In the genomic region with DNA sequence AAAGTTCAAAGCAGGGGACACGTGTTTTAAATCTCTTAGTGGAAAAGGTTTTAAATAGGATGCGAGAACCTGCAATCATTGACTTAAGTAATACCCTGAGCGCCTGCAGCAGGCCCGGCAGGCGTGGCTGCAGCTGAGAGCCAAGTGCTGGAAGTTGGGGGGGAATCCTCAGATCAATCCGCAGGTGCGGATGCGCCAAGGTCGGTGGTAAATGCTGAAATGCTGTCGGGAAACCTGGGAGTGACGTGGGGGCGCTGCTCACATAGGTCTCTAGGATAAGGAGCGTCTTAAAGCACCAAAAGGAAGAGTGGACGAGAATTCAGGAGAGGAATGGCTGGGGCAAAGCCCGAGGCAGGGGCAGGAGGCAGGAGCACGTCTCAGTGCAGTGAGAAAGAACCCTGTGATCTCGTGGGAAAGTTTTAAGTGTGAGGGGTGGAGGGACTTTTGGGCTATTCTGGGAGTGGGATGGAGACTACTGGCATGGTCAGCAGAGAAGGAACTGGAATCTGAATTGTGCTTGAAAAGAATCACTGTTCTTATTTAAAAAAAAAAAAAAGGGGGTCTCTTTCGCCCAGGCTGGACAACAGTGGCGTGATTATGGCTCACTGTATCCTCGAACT, we compare ENCODE assay signal across 8 cellular contexts. TPM values are rescaled to one million over a fixed set of nuclear protein-coding genes. Genes with fewer than 3 reads are reported as not detected.
DNase-seq lines count a peak whose midpoint lies in the region; ATAC-seq and TF ChIP-seq lines count a peak whose summit lies in the region.

No MANE protein-coding gene starts in this region.

- no peaks in the 10 kb centered on the region for H3K9me3 Mint-ChIP-seq in activated CD4-positive, alpha-beta T cell treated with anti-CD3 and anti-CD28 coated beads for 36 hours (ENCODE audit: low read depth)
- H3K9me3 Mint-ChIP-seq in nephron progenitor cell: no peaks in the 10 kb centered on the region

- H3K4me1 Mint-ChIP-seq in activated CD4-positive, alpha-beta T cell treated with anti-CD3 and anti-CD28 coated beads for 36 hours: peaks cover 71% of the 10 kb centered on the region
- peaks cover 48% of the 10 kb centered on the region for H3K4me1 Mint-ChIP-seq in nephron progenitor cell

- H3K9me3 ChIP-seq in upper lobe of left lung: no peaks in the 10 kb centered on the region

- intact Hi-C loops in activated CD4-positive, alpha-beta T cell treated with anti-CD3 and anti-CD28 coated beads for 36 hours (cut with DNase I, micrococcal nuclease): loop anchor here (1.0 to 10.0 kb wide), 19 partner anchors 24 to 1689 kb away; partner anchors contain the start of genes CLBA1 (in 2 of the 2), GPR132 (in 2 of the 2), TEDC1 (in 2 of the 2) and AHNAK2 (in 1 of the 2)

- H3K4me3 ChIP-seq in upper lobe of left lung: peak overlapping the region; percentile 33 to 99 (median 90)

- WGBS in upper lobe of left lung, 2 donors: 9 to 11% methylated on average over 20 of the region's 20 CpGs

- no peaks in the 10 kb centered on the region for H3K36me3 ChIP-seq in upper lobe of left lung

- no peaks in the 10 kb centered on the region for H3K27me3 Mint-ChIP-seq in activated CD4-positive, alpha-beta T cell treated with anti-CD3 and anti-CD28 coated beads for 36 hours
- peaks cover 10% of the 10 kb centered on the region for H3K27me3 Mint-ChIP-seq in nephron progenitor cell (ENCODE audit: low read depth, poor library complexity)

- POLR2A ChIA-PET in activated CD4-positive, alpha-beta T cell treated with anti-CD3 and anti-CD28 coated beads for 36 hours (lab: Charles Lee): interaction anchor here (1.3 to 1.9 kb wide), 2 partner anchors 44 to 269 kb away, joined by 8 to 9 read pairs; partner anchors contain the start of genes GPR132 and SIVA1

- CTCF ChIA-PET in activated CD4-positive, alpha-beta T cell treated with anti-CD3 and anti-CD28 coated beads for 36 hours (lab: Charles Lee): interaction anchor here (0.6 to 2.3 kb wide), 3 partner anchors 9 to 44 kb away, joined by 4 to 7 read pairs (median 4); partner anchors contain the start of gene GPR132

- H3K4me1 ChIP-seq in upper lobe of left lung: peaks cover 24 to 39% (median 26%) of the 10 kb centered on the region in 4 donors

- peak overlapping the region; percentile 94 for H3K4me3 Mint-ChIP-seq in activated CD4-positive, alpha-beta T cell treated with anti-CD3 and anti-CD28 coated beads for 36 hours
- H3K4me3 Mint-ChIP-seq in nephron progenitor cell: peak overlapping the region; percentile 93

- TF ChIP-seq POLR2A in upper lobe of left lung (IDR thresholded peaks at IDR 0.05): peak in 1 of 4 donors; percentile 4

- TF ChIP-seq CTCF in nephron progenitor cell (IDR thresholded peaks at IDR 0.05): no peak
- TF ChIP-seq CTCF in upper lobe of left lung (IDR thresholded peaks at IDR 0.05): no peak

- TF ChIP-seq EP300 in upper lobe of left lung (IDR thresholded peaks at IDR 0.05): no peak

- H3K27ac Mint-ChIP-seq in activated CD4-positive, alpha-beta T cell treated with anti-CD3 and anti-CD28 coated beads for 36 hours: peak overlapping the region; percentile 93
- peak overlapping the region; percentile 89 for H3K27ac Mint-ChIP-seq in nephron progenitor cell

- H3K36me3 Mint-ChIP-seq in activated CD4-positive, alpha-beta T cell treated with anti-CD3 and anti-CD28 coated beads for 36 hours (ENCODE audit: low read depth): peaks cover 33% of the 10 kb centered on the region
- peaks cover 8% of the 10 kb centered on the region for H3K36me3 Mint-ChIP-seq in nephron progenitor cell (ENCODE audit: low read depth)

- H3K27ac ChIP-seq in upper lobe of left lung: peak overlapping the region; percentile 51 to 84 (median 74)

- H3K27me3 ChIP-seq in upper lobe of left lung: no peaks in the 10 kb centered on the region

- peak; percentile 60 for DNase-seq in activated CD4-positive, alpha-beta T cell treated with anti-CD3 and anti-CD28 coated beads for 36 hours
- DNase-seq in activated CD4-positive, alpha-beta T cell treated with anti-CD3 and anti-CD28 coated beads, Interleukin-2, amount 50 U/mL, for 1 hour: no peak
- DNase-seq in NCI-H1417 treated with DMSO at 0.1 percent for 48 hours (lab: John Stamatoyannopoulos, UW) (peak; percentile 32), nephron progenitor cell (peak; percentile 53), upper lobe of left lung (peak in 1 of 2 donors; percentile 39)
- DNase-seq in activated CD4-positive, alpha-beta T cell treated with anti-CD3 and anti-CD28 coated beads, Interleukin-2, amount 50 U/mL, for 4 hours: peak; percentile 25 to 26
- no peak for DNase-seq in activated CD4-positive, CD25-positive, alpha-beta regulatory T cell treated with anti-CD3 and anti-CD28 coated beads, Interleukin-2, amount 50 U/mL, for 72 hours

- ATAC-seq in activated CD4-positive, alpha-beta T cell treated with anti-CD3 and anti-CD28 coated beads for 36 hours: no peak
- peak; percentile 2 for ATAC-seq in esophagus mucosa
- ATAC-seq in upper lobe of left lung (ENCODE audit: low FRiP score in 2 of 2): no peak

RNA-seq across cellular contexts. Expression of gene CDCA4, which starts 0.9 kb away (rescaled TPM):
- total RNA-seq in activated CD4-positive, alpha-beta T cell treated with anti-CD3 and anti-CD28 coated beads for 36 hours: 10 to 100 TPM; 52.0 to 62.7 TPM
- total RNA-seq in esophagus mucosa (21.8 TPM), upper lobe of left lung (10 to 100 TPM in 1 of 6 donors, 1 to 10 TPM in 4, under 1 TPM in 1; 0.89 to 10.3 (median 6.6) TPM)

RNA-seq across cellular contexts. Expression of gene CLBA1, which starts 36.2 kb away (rescaled TPM):
- 1 to 10 TPM; 1.1 to 1.9 TPM for total RNA-seq in activated CD4-positive, alpha-beta T cell treated with anti-CD3 and anti-CD28 coated beads for 36 hours
- 8.2 TPM for total RNA-seq in esophagus mucosa
- total RNA-seq in upper lobe of left lung: 10 to 100 TPM; 11.1 to 44.0 (median 13.3) TPM

RNA-seq across cellular contexts. Expression of gene GPR132, which starts 43.5 kb away (rescaled TPM):
- total RNA-seq in activated CD4-positive, alpha-beta T cell treated with anti-CD3 and anti-CD28 coated beads for 36 hours: 10 to 100 TPM; 27.7 to 35.4 TPM
- total RNA-seq in esophagus mucosa (0.36 TPM), upper lobe of left lung (10 to 100 TPM in 1 of 6 donors, 1 to 10 TPM in 5; 3.0 to 14.7 (median 7.0) TPM)

RNA-seq across cellular contexts. Expression of gene AHNAK2, which starts 43.6 kb away (rescaled TPM):
- under 1 TPM; 0.07 to 0.11 TPM for total RNA-seq in activated CD4-positive, alpha-beta T cell treated with anti-CD3 and anti-CD28 coated beads for 36 hours
- 184 TPM for total RNA-seq in esophagus mucosa
- 10 to 100 TPM in 4 of 6 donors, 1 to 10 TPM in 2; 4.3 to 48.0 (median 12.9) TPM for total RNA-seq in upper lobe of left lung

Comparison
In these comparisons a context has a peak if more than half of its experiments do, and no peak if none do; other contexts are left out.
1. DNase-seq: peak in activated CD4-positive, alpha-beta T cell treated with anti-CD3 and anti-CD28 coated beads for 36 hours (single experiment), NCI-H1417 treated with DMSO at 0.1 percent for 48 hours (single experiment), activated CD4-positive, alpha-beta T cell treated with anti-CD3 and anti-CD28 coated beads, Interleukin-2, amount 50 U/mL, for 4 hours (2 of 2) and nephron progenitor cell (single experiment); none in activated CD4-positive, alpha-beta T cell treated with anti-CD3 and anti-CD28 coated beads, Interleukin-2, amount 50 U/mL, for 1 hour (single experiment) and activated CD4-positive, CD25-positive, alpha-beta regulatory T cell treated with anti-CD3 and anti-CD28 coated beads, Interleukin-2, amount 50 U/mL, for 72 hours (single experiment).